In the genomic region with DNA sequence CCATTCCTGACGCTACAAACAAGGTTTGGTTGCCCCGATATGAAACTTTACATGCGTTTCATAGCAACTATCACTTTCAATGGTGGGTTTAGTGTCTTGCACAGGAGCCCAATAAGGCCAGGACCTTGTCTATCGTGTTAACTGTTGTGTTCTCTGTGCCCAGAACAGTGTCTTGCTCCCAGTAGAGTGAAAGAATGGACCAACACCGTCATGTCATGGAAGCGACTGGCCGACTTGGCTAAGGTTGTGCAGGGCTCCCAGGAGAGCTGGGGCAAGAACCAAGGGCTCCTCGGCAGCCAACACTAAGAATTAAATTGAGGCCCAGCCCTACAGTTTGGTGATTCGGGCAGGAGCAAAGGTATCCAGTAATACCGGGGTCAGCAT, we compare ENCODE assay signal across 8 cellular contexts. TPM values are rescaled to one million over a fixed set of nuclear protein-coding genes. Genes with fewer than 3 reads are reported as not detected.
A peak's percentile ranks its signal among the peaks of the same experiment; 100 is the strongest.
DNase-seq lines count a peak whose midpoint lies in the region; ATAC-seq and TF ChIP-seq lines count a peak whose summit lies in the region.

No MANE protein-coding gene starts in this region.

- peak overlapping the region; percentile 51 for H3K4me3 Mint-ChIP-seq in endothelial cell (ENCODE audit: unreplicated experiment)
- peak overlapping the region; percentile 72 to 87 (median 78) for H3K4me3 Mint-ChIP-seq in naive thymus-derived CD8-positive, alpha-beta T cell

- H3K36me3 ChIP-seq in PC-9 (ENCODE audit: low read depth): no peaks in the 10 kb centered on the region

- H3K27me3 ChIP-seq in AG04450 (ENCODE audit: control insufficient read depth, insufficient read depth, low read length) (no peaks in the 10 kb centered on the region), PC-9 (ENCODE audit: insufficient read depth, low read depth) (no peaks in the 10 kb centered on the region)

- peaks cover 14% of the 10 kb centered on the region for H3K4me1 ChIP-seq in PC-9 (replicated peaks; ENCODE audit: insufficient read depth)

- H3K27ac ChIP-seq in AG04450 (ENCODE audit: low read depth, low read length): no peak overlapping the region
- no peak overlapping the region for H3K27ac ChIP-seq in PC-9

- H3K27ac Mint-ChIP-seq in endothelial cell (ENCODE audit: unreplicated experiment): no peak overlapping the region
- H3K27ac Mint-ChIP-seq in naive thymus-derived CD8-positive, alpha-beta T cell: peak overlapping the region in 5 of 10 donors; percentile 22 to 69 (median 49)

- peaks cover 2% of the 10 kb centered on the region for H3K27me3 Mint-ChIP-seq in endothelial cell (ENCODE audit: unreplicated experiment)
- peaks cover 0 to 7% (median 0%) of the 10 kb centered on the region in 5 donors for H3K27me3 Mint-ChIP-seq in naive thymus-derived CD8-positive, alpha-beta T cell

- no peaks in the 10 kb centered on the region for H3K9me3 Mint-ChIP-seq in endothelial cell (ENCODE audit: unreplicated experiment)
- no peaks in the 10 kb centered on the region for H3K9me3 Mint-ChIP-seq in naive thymus-derived CD8-positive, alpha-beta T cell

- peak overlapping the region; percentile 81 for H2AFZ ChIP-seq in PC-9

- POLR2A ChIA-PET in AG04450 (lab: Yijun Ruan, JAX) (interaction anchor here (2.0 kb wide), 1 partner anchor 30 kb away, joined by 7 read pairs; no protein-coding TSS in a partner anchor), PC-9 (lab: Charles Lee; ENCODE audit: unreplicated experiment) (no interaction called here)
- POLR2A ChIA-PET in naive thymus-derived CD8-positive, alpha-beta T cell (lab: Charles Lee): interaction anchor here (1.3 kb wide), 1 partner anchor 29 kb away, joined by 3 read pairs; a partner anchor contains a TSS

- H3K79me2 ChIP-seq in PC-9 (ENCODE audit: low read depth): no peaks in the 10 kb centered on the region

- no peaks in the 10 kb centered on the region for H3K9me2 ChIP-seq in PC-9 (ENCODE audit: insufficient read depth)

- peaks cover 15% of the 10 kb centered on the region for H3K4me1 Mint-ChIP-seq in endothelial cell (ENCODE audit: unreplicated experiment)
- peaks cover 0 to 18% (median 9%) of the 10 kb centered on the region in 4 donors for H3K4me1 Mint-ChIP-seq in naive thymus-derived CD8-positive, alpha-beta T cell

- no TSS peak for BruUV-seq in PC-9 (replicated peaks; lab: Mats Ljungman, UMichigan)

- peak overlapping the region; percentile 92 for H3K4me2 ChIP-seq in PC-9

- H3K9me3 ChIP-seq in AG04450 (ENCODE audit: control insufficient read depth, insufficient read depth, low read length) (no peaks in the 10 kb centered on the region), PC-9 (ENCODE audit: insufficient read depth, low read depth) (peaks cover 2% of the 10 kb centered on the region; the same call in 1 of the 2 replicates)

- no peaks in the 10 kb centered on the region for H4K20me1 ChIP-seq in PC-9 (ENCODE audit: insufficient read depth)

- ATAC-seq in naive thymus-derived CD8-positive, alpha-beta T cell: peak; percentile 14 to 18
- ATAC-seq in GM18502 (IDR thresholded peaks at IDR 0.05; ENCODE audit: poor library complexity, unreplicated experiment): no peak
- ATAC-seq in HG03045 (IDR thresholded peaks at IDR 0.05; ENCODE audit: unreplicated experiment): no peak

- H3K36me3 Mint-ChIP-seq in endothelial cell (ENCODE audit: low read depth, unreplicated experiment): no peaks in the 10 kb centered on the region
- H3K36me3 Mint-ChIP-seq in naive thymus-derived CD8-positive, alpha-beta T cell: no peaks in the 10 kb centered on the region

- no peak for TF ChIP-seq CTCF in AG04450 (IDR thresholded peaks at IDR 0.05; ENCODE audit: low read depth, low read length)
- no peak for TF ChIP-seq CTCF in PC-9 (conservative IDR thresholded peaks at IDR 0.05)
- TF ChIP-seq CTCF in endothelial cell (IDR thresholded peaks at IDR 0.05; ENCODE audit: unreplicated experiment): no peak

- intact Hi-C loops in PC-9 (cut with micrococcal nuclease; ENCODE audit: unreplicated experiment): loop anchor here (1.0 kb wide), 1 partner anchor 38 kb away; no protein-coding TSS in a partner anchor

- peaks cover 12% of the 10 kb centered on the region; the same call in 1 of the 2 replicates for H3F3A ChIP-seq in PC-9 (ENCODE audit: insufficient read depth, low read depth)

- no peak for DNase-seq in AG04450 (ENCODE audit: low read depth, low spot score)
- no peak for DNase-seq in PC-9
- DNase-seq in endothelial cell (ENCODE audit: low spot score): no peak
- DNase-seq in naive thymus-derived CD8-positive, alpha-beta T cell: peak in 1 of 10 donors; percentile 7
- DNase-seq in NCI-H2081 (lab: John Stamatoyannopoulos, UW): no peak
- no peak for DNase-seq in NCI-H526 treated with DMSO at 0.1 percent for 48 hours (lab: John Stamatoyannopoulos, UW)

- CTCF ChIA-PET in AG04450 (lab: Charles Lee) (interaction anchor here (0.6 to 3.7 kb wide), 3 partner anchors 16 to 255 kb away, joined by 3 to 17 read pairs (median 3); no protein-coding TSS in a partner anchor), PC-9 (lab: Charles Lee) (interaction anchor here (0.5 kb wide), 1 partner anchor 389 kb away, joined by 9 read pairs; no protein-coding TSS in a partner anchor)

- H3K4me3 ChIP-seq in AG04450 (ENCODE audit: low read depth, low read length): peak overlapping the region; percentile 49
- H3K4me3 ChIP-seq in PC-9: peak overlapping the region; percentile 60

RNA-seq across cellular contexts. Expression of a gene that starts 0.5 kb away (rescaled TPM):
- polyA plus RNA-seq in AG04450 (2011; rRNA removed): 0.61 and 0.74 TPM in 2 replicates
- 0.83 and 1.6 TPM in 2 replicates for polyA minus RNA-seq in AG04450 (2011; rRNA and poly(A)+ RNA removed)
- total RNA-seq in PC-9 (2021) (5.5 and 8.6 TPM in 2 replicates), endothelial cell (ENCODE audit: unreplicated experiment) (4.5 TPM)
- 1 to 10 TPM in 1 of 2 experiments, not detected in 1; 1.2 TPM for total RNA-seq in naive thymus-derived CD8-positive, alpha-beta T cell
- not detected for polyA plus RNA-seq in naive thymus-derived CD8-positive, alpha-beta T cell

RNA-seq across cellular contexts. Expression of a gene that starts 29.6 kb away (rescaled TPM):
- 260 and 329 TPM in 2 replicates for polyA plus RNA-seq in AG04450 (2011; rRNA removed)
- 434 and 500 TPM in 2 replicates for polyA minus RNA-seq in AG04450 (2011; rRNA and poly(A)+ RNA removed)
- total RNA-seq in PC-9 (2021) (300 and 334 TPM in 2 replicates), endothelial cell (ENCODE audit: unreplicated experiment) (242 TPM)
- 100 to 1,000 TPM; 175 to 197 TPM for total RNA-seq in naive thymus-derived CD8-positive, alpha-beta T cell
- polyA plus RNA-seq in naive thymus-derived CD8-positive, alpha-beta T cell: 100 to 1,000 TPM; 133 to 143 (median 137) TPM

Comparison
In these comparisons a context has a peak if more than half of its experiments do, and no peak if none do; other contexts are left out.
1. ATAC-seq: peak in naive thymus-derived CD8-positive, alpha-beta T cell (2 of 2); none in GM18502 (single experiment) and HG03045 (single experiment).